ENCODE assay signal across 1 cellular context in the genomic region with DNA sequence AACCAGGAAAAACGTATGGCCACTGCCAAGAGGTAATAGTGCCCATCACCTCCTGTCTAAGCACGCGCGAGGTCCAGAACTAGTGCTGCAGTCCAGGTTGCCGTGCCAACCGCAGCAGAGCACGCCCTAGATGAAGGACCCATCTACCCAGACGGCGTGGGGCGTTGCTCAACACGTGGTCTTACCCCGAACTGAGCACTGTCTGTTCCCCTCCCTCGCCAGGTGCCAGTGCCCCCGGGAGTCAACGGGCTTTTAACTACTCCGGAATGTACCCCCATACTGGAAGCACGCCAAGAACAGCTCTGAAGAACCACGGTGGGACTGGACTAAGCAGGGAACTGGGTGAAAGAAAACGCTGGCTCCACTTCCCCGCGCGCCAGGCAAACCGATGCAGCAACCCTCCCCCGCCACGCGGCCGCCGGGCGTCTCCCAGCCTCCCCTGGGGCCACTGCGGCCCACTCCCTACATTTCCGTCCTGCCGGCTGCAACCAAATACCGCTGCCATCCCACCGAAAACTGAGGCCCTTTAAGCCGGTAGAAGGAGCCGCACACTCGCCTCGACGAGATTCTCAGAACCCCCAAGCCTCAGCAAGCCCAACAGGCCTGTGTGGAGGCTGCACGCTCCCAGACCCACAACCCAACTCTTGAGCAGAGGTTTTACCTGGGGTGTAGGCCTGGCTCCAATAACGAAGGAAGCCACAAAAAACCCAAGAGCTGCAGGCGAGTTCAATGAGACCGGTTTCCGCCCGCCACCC.
TF ChIP-seq lines count a peak whose summit lies in the region.

Gene HSPA8, minus strand, starts transcription at position 734 of the 755 bp plus-strand sequence. CDS start 812 bp downstream, outside the sequence.

TF ChIP-seq in K562, 482 proteins besides CTCF, POLR2A, EP300 and RAD21 (continued from another document and continues in another):
- TF ChIP-seq FOSL1 (tag; conservative IDR thresholded peaks at IDR 0.05) (no peak), COPS2 (conservative IDR thresholded peaks at IDR 0.05) (no peak), ZNF561 (CRISPR knock-in tag; conservative IDR thresholded peaks at IDR 0.05) (no peak), STAT6 (CRISPR knock-in tag; IDR thresholded peaks at IDR 0.05) (no peak), MAFK (IDR thresholded peaks at IDR 0.05; ENCODE audit: low read length) (no peak), ZNF274 (IDR thresholded peaks at IDR 0.05; ENCODE audit: borderline replicate concordance, low read depth, low read length) (no peak), ZNF75A (CRISPR knock-in tag; IDR thresholded peaks at IDR 0.05) (no peak), DDX20 (tag; IDR thresholded peaks at IDR 0.05; ENCODE audit: low read depth) (no peak), NFRKB (IDR thresholded peaks at IDR 0.05; ENCODE audit: low read depth) (no peak), ZBTB5 (IDR thresholded peaks at IDR 0.05) (no peak), NKRF (IDR thresholded peaks at IDR 0.05; ENCODE audit: borderline replicate concordance) (peak; percentile 73), MBD1 (CRISPR knock-in tag; IDR thresholded peaks at IDR 0.05) (no peak), C11orf30 (IDR thresholded peaks at IDR 0.05; ENCODE audit: low read depth) (no peak), NEUROD1 (IDR thresholded peaks at IDR 0.05; ENCODE audit: borderline replicate concordance, low read depth, low read length, partially characterized antibody) (no peak), RUNX1 (IDR thresholded peaks at IDR 0.05; ENCODE audit: low read depth) (no peak), FOXK1 (CRISPR knock-in tag; IDR thresholded peaks at IDR 0.05; ENCODE audit: borderline replicate concordance) (no peak), ZSCAN29 (IDR thresholded peaks at IDR 0.05) (0 out of 2 replicates have a peak, but pooled peaks have one; percentile 37), NFE2 (IDR thresholded peaks at IDR 0.05; ENCODE audit: low read depth) (no peak), MED1 (CRISPR knock-in tag; IDR thresholded peaks at IDR 0.05; ENCODE audit: borderline replicate concordance) (no peak), SMC3 (conservative IDR thresholded peaks at IDR 0.05; ENCODE audit: insufficient read depth, low read depth, low read length) (no peak), MAFG (tag; conservative IDR thresholded peaks at IDR 0.05) (no peak), KDM1A (IDR thresholded peaks at IDR 0.05) (no peak), ZNF165 (CRISPR knock-in tag; IDR thresholded peaks at IDR 0.05; ENCODE audit: borderline replicate concordance) (no peak), ERF (CRISPR knock-in tag; IDR thresholded peaks at IDR 0.05) (no peak), RFX7 (CRISPR knock-in tag; IDR thresholded peaks at IDR 0.05) (no peak), NR1H2 (CRISPR knock-in tag; IDR thresholded peaks at IDR 0.05) (no peak), POLR2AphosphoS2 (IDR thresholded peaks at IDR 0.05; ENCODE audit: low read length) (0 out of 2 replicates have a peak, but pooled peaks have one; percentile 45), TEAD2 (tag; IDR thresholded peaks at IDR 0.05) (no peak), SRSF1 (IDR thresholded peaks at IDR 0.05; ENCODE audit: low read depth, low read length) (no peak), USF2 (CRISPR knock-in tag; IDR thresholded peaks at IDR 0.05) (no peak), SRSF3 (IDR thresholded peaks at IDR 0.05; ENCODE audit: insufficient read depth, low read length) (no peak), HDAC8 (tag; IDR thresholded peaks at IDR 0.05) (no peak), ZNF408 (CRISPR knock-in tag; IDR thresholded peaks at IDR 0.05; ENCODE audit: low read depth) (no peak), SAFB2 (IDR thresholded peaks at IDR 0.05; ENCODE audit: borderline replicate concordance, low read depth, low read length, severe bottlenecking) (no peak), ZNF584 (CRISPR knock-in tag; IDR thresholded peaks at IDR 0.05; ENCODE audit: low read depth) (0 out of 2 replicates have a peak, but pooled peaks have one; percentile 48), ZNF354B (CRISPR knock-in tag; IDR thresholded peaks at IDR 0.05) (no peak), KAT8 (IDR thresholded peaks at IDR 0.05; ENCODE audit: low read depth) (no peak), ZNF121 (CRISPR knock-in tag; conservative IDR thresholded peaks at IDR 0.05) (no peak), ZNF184 (CRISPR knock-in tag; IDR thresholded peaks at IDR 0.05) (no peak), BDP1 (IDR thresholded peaks at IDR 0.05; ENCODE audit: insufficient read depth, insufficient read length) (no peak), ZNF384 (IDR thresholded peaks at IDR 0.05; ENCODE audit: low read depth, low read length) (no peak)
- TF ChIP-seq, protein P1, sequence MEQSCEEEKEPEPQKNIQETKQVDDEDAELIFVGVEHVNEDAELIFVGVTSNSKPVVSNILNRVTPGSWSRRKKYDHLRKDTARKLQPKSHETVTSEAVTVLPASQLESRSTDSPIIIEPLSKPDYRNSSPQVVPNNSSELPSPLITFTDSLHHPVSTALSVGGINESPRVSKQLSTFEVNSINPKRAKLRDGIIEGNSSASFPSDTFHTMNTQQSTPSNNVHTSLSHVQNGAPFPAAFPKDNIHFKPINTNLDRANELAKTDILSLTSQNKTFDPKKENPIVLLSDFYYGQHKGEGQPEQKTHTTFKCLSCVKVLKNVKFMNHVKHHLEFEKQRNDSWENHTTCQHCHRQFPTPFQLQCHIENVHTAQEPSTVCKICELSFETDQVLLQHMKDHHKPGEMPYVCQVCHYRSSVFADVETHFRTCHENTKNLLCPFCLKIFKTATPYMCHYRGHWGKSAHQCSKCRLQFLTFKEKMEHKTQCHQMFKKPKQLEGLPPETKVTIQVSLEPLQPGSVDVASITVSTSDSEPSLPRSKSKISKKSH (CRISPR knock-in tag; IDR thresholded peaks at IDR 0.05): no peak
- TF ChIP-seq, protein P2, sequence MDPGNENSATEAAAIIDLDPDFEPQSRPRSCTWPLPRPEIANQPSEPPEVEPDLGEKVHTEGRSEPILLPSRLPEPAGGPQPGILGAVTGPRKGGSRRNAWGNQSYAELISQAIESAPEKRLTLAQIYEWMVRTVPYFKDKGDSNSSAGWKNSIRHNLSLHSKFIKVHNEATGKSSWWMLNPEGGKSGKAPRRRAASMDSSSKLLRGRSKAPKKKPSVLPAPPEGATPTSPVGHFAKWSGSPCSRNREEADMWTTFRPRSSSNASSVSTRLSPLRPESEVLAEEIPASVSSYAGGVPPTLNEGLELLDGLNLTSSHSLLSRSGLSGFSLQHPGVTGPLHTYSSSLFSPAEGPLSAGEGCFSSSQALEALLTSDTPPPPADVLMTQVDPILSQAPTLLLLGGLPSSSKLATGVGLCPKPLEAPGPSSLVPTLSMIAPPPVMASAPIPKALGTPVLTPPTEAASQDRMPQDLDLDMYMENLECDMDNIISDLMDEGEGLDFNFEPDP (CRISPR knock-in tag; IDR thresholded peaks at IDR 0.05): no peak
- TF ChIP-seq, protein P3, sequence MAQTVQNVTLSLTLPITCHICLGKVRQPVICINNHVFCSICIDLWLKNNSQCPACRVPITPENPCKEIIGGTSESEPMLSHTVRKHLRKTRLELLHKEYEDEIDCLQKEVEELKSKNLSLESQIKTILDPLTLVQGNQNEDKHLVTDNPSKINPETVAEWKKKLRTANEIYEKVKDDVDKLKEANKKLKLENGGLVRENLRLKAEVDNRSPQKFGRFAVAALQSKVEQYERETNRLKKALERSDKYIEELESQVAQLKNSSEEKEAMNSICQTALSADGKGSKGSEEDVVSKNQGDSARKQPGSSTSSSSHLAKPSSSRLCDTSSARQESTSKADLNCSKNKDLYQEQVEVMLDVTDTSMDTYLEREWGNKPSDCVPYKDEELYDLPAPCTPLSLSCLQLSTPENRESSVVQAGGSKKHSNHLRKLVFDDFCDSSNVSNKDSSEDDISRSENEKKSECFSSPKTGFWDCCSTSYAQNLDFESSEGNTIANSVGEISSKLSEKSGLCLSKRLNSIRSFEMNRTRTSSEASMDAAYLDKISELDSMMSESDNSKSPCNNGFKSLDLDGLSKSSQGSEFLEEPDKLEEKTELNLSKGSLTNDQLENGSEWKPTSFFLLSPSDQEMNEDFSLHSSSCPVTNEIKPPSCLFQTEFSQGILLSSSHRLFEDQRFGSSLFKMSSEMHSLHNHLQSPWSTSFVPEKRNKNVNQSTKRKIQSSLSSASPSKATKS (CRISPR knock-in tag; IDR thresholded peaks at IDR 0.05): no peak
- TF ChIP-seq, protein P4, sequence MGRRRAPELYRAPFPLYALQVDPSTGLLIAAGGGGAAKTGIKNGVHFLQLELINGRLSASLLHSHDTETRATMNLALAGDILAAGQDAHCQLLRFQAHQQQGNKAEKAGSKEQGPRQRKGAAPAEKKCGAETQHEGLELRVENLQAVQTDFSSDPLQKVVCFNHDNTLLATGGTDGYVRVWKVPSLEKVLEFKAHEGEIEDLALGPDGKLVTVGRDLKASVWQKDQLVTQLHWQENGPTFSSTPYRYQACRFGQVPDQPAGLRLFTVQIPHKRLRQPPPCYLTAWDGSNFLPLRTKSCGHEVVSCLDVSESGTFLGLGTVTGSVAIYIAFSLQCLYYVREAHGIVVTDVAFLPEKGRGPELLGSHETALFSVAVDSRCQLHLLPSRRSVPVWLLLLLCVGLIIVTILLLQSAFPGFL (CRISPR knock-in tag; IDR thresholded peaks at IDR 0.05): 0 out of 2 replicates have a peak, but pooled peaks have one; percentile 73
- TF ChIP-seq, protein P5, sequence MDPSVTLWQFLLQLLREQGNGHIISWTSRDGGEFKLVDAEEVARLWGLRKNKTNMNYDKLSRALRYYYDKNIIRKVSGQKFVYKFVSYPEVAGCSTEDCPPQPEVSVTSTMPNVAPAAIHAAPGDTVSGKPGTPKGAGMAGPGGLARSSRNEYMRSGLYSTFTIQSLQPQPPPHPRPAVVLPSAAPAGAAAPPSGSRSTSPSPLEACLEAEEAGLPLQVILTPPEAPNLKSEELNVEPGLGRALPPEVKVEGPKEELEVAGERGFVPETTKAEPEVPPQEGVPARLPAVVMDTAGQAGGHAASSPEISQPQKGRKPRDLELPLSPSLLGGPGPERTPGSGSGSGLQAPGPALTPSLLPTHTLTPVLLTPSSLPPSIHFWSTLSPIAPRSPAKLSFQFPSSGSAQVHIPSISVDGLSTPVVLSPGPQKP (CRISPR knock-in tag; IDR thresholded peaks at IDR 0.05): no peak
